In genomic region chr5:116773926-116774325, GRCh38 we compare ENCODE assay signal across 21 cellular contexts.
"Had no signal": no experiment of that assay in that cellular context is flagged by ENCODE, and none has a peak within 500 bp of the region (broad histone marks: within the 10 kb centered on the region; RNA-seq: fewer than 3 reads in every experiment).

No MANE protein-coding gene starts in this region.

- H3K36me3 ChIP-seq: adrenal gland, ascending aorta, brain microvascular endothelial cell, right atrium auricular region, spleen, vagina had no signal

- H3K27ac ChIP-seq: adrenal gland, ascending aorta, brain microvascular endothelial cell, psoas muscle, right atrium auricular region, spleen, testis, vagina had no signal

- DNase-seq: activated CD4-positive, alpha-beta T cell treated with anti-CD3 and anti-CD28 coated beads for 4 hours; activated CD4-positive, alpha-beta T cell treated with anti-CD3 and anti-CD28 coated beads, Interleukin-2, amount 50 U/mL, for 48 hours; activated CD4-positive, CD25-positive, alpha-beta regulatory T cell; activated CD8-positive, alpha-beta memory T cell treated with anti-CD3 and anti-CD28 coated beads, Interleukin-2, amount 50 U/mL, for 48 hours; activated naive CD4-positive, alpha-beta T cell; activated T-cell treated with anti-CD3 and anti-CD28 coated beads, Interleukin-2, amount 50 U/mL, for 4 hours; adrenal gland; brain microvascular endothelial cell; caudate nucleus; effector CD4-positive, alpha-beta T cell; foreskin melanocyte; hypothalamus; psoas muscle; spleen; stimulated activated CD4-positive, alpha-beta T cell treated with anti-CD3 and anti-CD28 coated beads, Interleukin-4, amount 100 ng/mL, for 1 hour; stimulated activated naive CD4-positive, alpha-beta T cell; T-helper 17 cell; testis had no signal

- H3K4me3 ChIP-seq: adrenal gland, ascending aorta, psoas muscle, right atrium auricular region, spleen, testis, vagina had no signal

- H3K9me3 ChIP-seq: adrenal gland, ascending aorta, psoas muscle, right atrium auricular region, spleen, testis, vagina had no signal

- H3K27me3 ChIP-seq: adrenal gland, ascending aorta, brain microvascular endothelial cell, right atrium auricular region, spleen, testis, vagina had no signal

- H3K4me1 ChIP-seq: adrenal gland, ascending aorta, psoas muscle had no signal
